Comparison of ENCODE assay signal across 8 cellular contexts in the genomic region with DNA sequence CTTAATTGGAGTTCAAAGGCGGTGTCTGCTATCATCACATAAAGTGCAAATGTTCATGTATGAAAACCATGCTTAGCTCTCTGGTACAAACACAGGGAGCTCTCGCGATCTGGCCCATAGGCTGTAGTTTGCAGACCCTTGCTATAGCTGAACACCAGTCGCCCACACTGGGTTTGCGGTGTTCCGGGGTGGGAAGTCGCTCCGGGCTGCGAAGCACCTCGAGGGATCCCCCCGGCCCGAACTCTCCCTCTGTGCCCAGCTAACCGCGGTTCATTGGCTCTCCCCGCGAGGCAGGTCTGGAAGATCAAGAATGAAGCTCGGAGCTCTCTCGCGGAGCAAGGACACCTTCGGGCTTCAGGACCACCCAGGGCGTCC. TPM values are rescaled to one million over a fixed set of nuclear protein-coding genes. Genes with fewer than 3 reads are reported as not detected.
A peak's percentile ranks its signal among the peaks of the same experiment; 100 is the strongest.
DNase-seq lines count a peak whose midpoint lies in the region; ATAC-seq and TF ChIP-seq lines count a peak whose summit lies in the region.

No MANE protein-coding gene starts in this region.

- intact Hi-C loops in natural killer cell (cut with micrococcal nuclease), result no loop called here

- peaks cover 25% of the 10 kb centered on the region for H3K4me1 ChIP-seq in Karpas-422 (ENCODE audit: low read length)

- no peaks in the 10 kb centered on the region for H3K9me2 ChIP-seq in Karpas-422 (replicated peaks; ENCODE audit: insufficient read depth, low read length)

- H2AFZ ChIP-seq in Karpas-422 (ENCODE audit: low read length), result peak overlapping the region; percentile 90

- no peaks in the 10 kb centered on the region for H3K36me3 ChIP-seq in Karpas-422 (ENCODE audit: insufficient read depth, low read length)

- H3K9me3 Mint-ChIP-seq in natural killer cell, result no peaks in the 10 kb centered on the region

- H3K27ac Mint-ChIP-seq in natural killer cell, result peak overlapping the region in 1 of 2 donors; percentile 67

- peak overlapping the region; percentile 89 for H3K9ac ChIP-seq in Karpas-422 (ENCODE audit: low read length)

- H3K79me2 ChIP-seq in Karpas-422 (ENCODE audit: low read length), result peaks cover 42% of the 10 kb centered on the region

- peak overlapping the region; percentile 75 for H3K4me2 ChIP-seq in Karpas-422 (ENCODE audit: low read depth, low read length, poor library complexity, severe bottlenecking)

- no peak for TF ChIP-seq CTCF in AG10803 (conservative IDR thresholded peaks at IDR 0.05; ENCODE audit: low read length)
- no peak for TF ChIP-seq CTCF in coronary artery (IDR thresholded peaks at IDR 0.05)
- no peak for TF ChIP-seq CTCF in natural killer cell (IDR thresholded peaks at IDR 0.05)

- H3K27ac ChIP-seq in Karpas-422 (ENCODE audit: low read length) (no peak overlapping the region), coronary artery (peak overlapping the region in 1 of 2 donors; percentile 57)

- peaks cover 9 to 16% of the 10 kb centered on the region in 2 donors for H3K4me1 Mint-ChIP-seq in natural killer cell

- no peaks in the 10 kb centered on the region for H3K36me3 Mint-ChIP-seq in natural killer cell

- H3K4me3 ChIP-seq in AG10803 (ENCODE audit: low read length), result peak overlapping the region; percentile 65
- H3K4me3 ChIP-seq in Karpas-422 (ENCODE audit: low read length), result peak overlapping the region; percentile 66
- H3K4me3 ChIP-seq in coronary artery, result peak overlapping the region; percentile 84

- no peak for DNase-seq in AG10803 (ENCODE audit: low read depth)
- DNase-seq in Karpas-422, result no peak
- no peak for DNase-seq in coronary artery (ENCODE audit: low spot score)
- no peak for DNase-seq in natural killer cell
- DNase-seq in hepatic stellate cell (ENCODE audit: low spot score), result no peak
- DNase-seq in islet precursor cell, result no peak
- DNase-seq in AG08395 (ENCODE audit: low spot score), result no peak

- no peaks in the 10 kb centered on the region; the same call in 1 of the 2 replicates for H4K20me1 ChIP-seq in Karpas-422 (ENCODE audit: insufficient read depth, low read depth, low read length)

- no peaks in the 10 kb centered on the region for H3K9me3 ChIP-seq in Karpas-422 (ENCODE audit: low read length)

- ATAC-seq in GM21367 (IDR thresholded peaks at IDR 0.05; ENCODE audit: unreplicated experiment) (peak; percentile 29), natural killer cell (peak; percentile 24 to 30 (median 27))

- no peaks in the 10 kb centered on the region for H3K27me3 ChIP-seq in Karpas-422 (ENCODE audit: low read length)

- H3K4me3 Mint-ChIP-seq in natural killer cell, result peak overlapping the region; percentile 78

- peaks cover 0 to 26% of the 10 kb centered on the region in 2 donors for H3K27me3 Mint-ChIP-seq in natural killer cell (ENCODE audit: low read depth in 2 of 2)

RNA-seq across cellular contexts. Expression of a gene that starts 0.3 kb away (rescaled TPM):
- 56.6 and 74.6 TPM in 2 replicates for total RNA-seq in Karpas-422 (2014; rRNA removed; shearing (Covaris generic); ENCODE audit: low replicate concordance)
- total RNA-seq in natural killer cell, result 10 to 100 TPM; 18.9 to 20.4 (median 20.1) TPM
